Comparison of ENCODE assay signal across 19 cellular contexts in genomic region chrX:1455948-1456280, GRCh38. TPM values are rescaled to one million over a fixed set of nuclear protein-coding genes. Genes with fewer than 3 reads are reported as not detected.
A peak's percentile ranks its signal among the peaks of the same experiment; 100 is the strongest.
DNase-seq lines count a peak whose midpoint lies in the region; ATAC-seq, FAIRE-seq and TF ChIP-seq lines count a peak whose summit lies in the region.
"Had no signal": no experiment of that assay in that cellular context is flagged by ENCODE, and none has a peak within 500 bp of the region (broad histone marks: within the 10 kb centered on the region; RNA-seq: fewer than 3 reads in every experiment).

No MANE protein-coding gene starts in this region.

- no peaks in the 10 kb centered on the region for H4K20me1 ChIP-seq in Karpas-422 (ENCODE audit: insufficient read depth, low read depth, low read length)

- DNase-seq in activated CD4-positive, alpha-beta T cell treated with anti-CD3 and anti-CD28 coated beads, Interleukin-2, amount 10 ng/mL, durations not matched to agents 7 days and 5 days, result peak; percentile 5
- DNase-seq in activated CD4-positive, alpha-beta T cell treated with anti-CD3 and anti-CD28 coated beads, Interleukin-2, amount 50 U/mL, for 4 hours, result no peak
- no peak for DNase-seq in Karpas-422
- no peak for DNase-seq in activated T-helper 1 cell treated with anti-CD3 and anti-CD28 coated beads, Interleukin-12 subunit alpha, Interleukin-12 subunit beta, Interleukin-2, Interleukin-4 antibody, amounts not matched to agents 30 ng/mL and 10 ng/mL and 1 ng/mL, durations not matched to agents 14 hours and 24 hours and 36 hours (ENCODE audit: low spot score)
- no peak for DNase-seq in H54 (ENCODE audit: insufficient read length, low spot score)
- DNase-seq in putamen (ENCODE audit: low spot score), result no peak
- DNase-seq: DMS153; NCI-H1436 treated with DMSO at 0.1 percent for 48 hours; NCI-H774; psoas muscle; stimulated activated naive CD4-positive, alpha-beta T cell; transverse colon had no signal

- H3K79me2 ChIP-seq in Karpas-422 (ENCODE audit: low read length), result peaks cover 18% of the 10 kb centered on the region

- TF ChIP-seq POLR2A in H54 (IDR thresholded peaks at IDR 0.05; ENCODE audit: low read depth, low read length), result no peak

- peak overlapping the region; percentile 85 for H3K27ac ChIP-seq in Karpas-422 (ENCODE audit: low read length)
- H3K27ac ChIP-seq: ascending aorta, psoas muscle, SK-N-MC, transverse colon had no signal

- peaks cover 20% of the 10 kb centered on the region for H3K4me1 Mint-ChIP-seq in activated CD4-positive, alpha-beta T cell treated with anti-CD3 and anti-CD28 coated beads, Interleukin-2, amount 10 ng/mL, durations not matched to agents 7 days and 5 days
- H3K4me1 Mint-ChIP-seq in activated T-helper 1 cell treated with anti-CD3 and anti-CD28 coated beads, Interleukin-12 subunit alpha, Interleukin-12 subunit beta, Interleukin-2, Interleukin-4 antibody, amounts not matched to agents 30 ng/mL and 10 ng/mL and 1 ng/mL, durations not matched to agents 14 hours and 24 hours and 36 hours (ENCODE audit: low read depth), result peaks cover 13% of the 10 kb centered on the region
- H3K4me1 Mint-ChIP-seq in nephron, result no peaks in the 10 kb centered on the region

- H3K27ac Mint-ChIP-seq in activated CD4-positive, alpha-beta T cell treated with anti-CD3 and anti-CD28 coated beads, Interleukin-2, amount 10 ng/mL, durations not matched to agents 7 days and 5 days, result no peak overlapping the region
- no peak overlapping the region for H3K27ac Mint-ChIP-seq in activated T-helper 1 cell treated with anti-CD3 and anti-CD28 coated beads, Interleukin-12 subunit alpha, Interleukin-12 subunit beta, Interleukin-2, Interleukin-4 antibody, amounts not matched to agents 30 ng/mL and 10 ng/mL and 1 ng/mL, durations not matched to agents 14 hours and 24 hours and 36 hours
- H3K27ac Mint-ChIP-seq in nephron, result no peak overlapping the region
- H3K27ac Mint-ChIP-seq: activated CD4-positive, alpha-beta T cell treated with anti-CD3 and anti-CD28 coated beads, Interleukin-2, amount 10 ng/mL, durations not matched to agents 24 days and 14 days had no signal

- CTCF ChIA-PET in activated CD4-positive, alpha-beta T cell treated with anti-CD3 and anti-CD28 coated beads, Interleukin-2, amount 10 ng/mL, durations not matched to agents 7 days and 5 days (lab: Charles Lee), result no interaction called here

- H3K9ac ChIP-seq in Karpas-422 (ENCODE audit: low read length), result no peak overlapping the region

- no peak overlapping the region for H3K4me3 Mint-ChIP-seq in activated CD4-positive, alpha-beta T cell treated with anti-CD3 and anti-CD28 coated beads, Interleukin-2, amount 10 ng/mL, durations not matched to agents 7 days and 5 days
- H3K4me3 Mint-ChIP-seq in activated T-helper 1 cell treated with anti-CD3 and anti-CD28 coated beads, Interleukin-12 subunit alpha, Interleukin-12 subunit beta, Interleukin-2, Interleukin-4 antibody, amounts not matched to agents 30 ng/mL and 10 ng/mL and 1 ng/mL, durations not matched to agents 14 hours and 24 hours and 36 hours, result peak overlapping the region; percentile 46
- peak overlapping the region; percentile 61 to 77 (median 71) for H3K4me3 Mint-ChIP-seq in nephron

- TF ChIP-seq CTCF in nephron (IDR thresholded peaks at IDR 0.05; ENCODE audit: unreplicated experiment in 3 of 3), result no peak

- intact Hi-C loops in activated T-helper 1 cell treated with anti-CD3 and anti-CD28 coated beads, Interleukin-12 subunit alpha, Interleukin-12 subunit beta, Interleukin-2, Interleukin-4 antibody, amounts not matched to agents 30 ng/mL and 10 ng/mL and 1 ng/mL, durations not matched to agents 14 hours and 24 hours and 36 hours (cut with micrococcal nuclease), result no loop called here

- POLR2A ChIA-PET in activated CD4-positive, alpha-beta T cell treated with anti-CD3 and anti-CD28 coated beads, Interleukin-2, amount 10 ng/mL, durations not matched to agents 7 days and 5 days (lab: Charles Lee), result no interaction called here

- H3K9me2 ChIP-seq in Karpas-422 (replicated peaks; ENCODE audit: insufficient read depth, low read length), result no peaks in the 10 kb centered on the region

- H3K36me3 Mint-ChIP-seq in activated CD4-positive, alpha-beta T cell treated with anti-CD3 and anti-CD28 coated beads, Interleukin-2, amount 10 ng/mL, durations not matched to agents 7 days and 5 days (ENCODE audit: low read depth), result no peaks in the 10 kb centered on the region
- no peaks in the 10 kb centered on the region for H3K36me3 Mint-ChIP-seq in activated T-helper 1 cell treated with anti-CD3 and anti-CD28 coated beads, Interleukin-12 subunit alpha, Interleukin-12 subunit beta, Interleukin-2, Interleukin-4 antibody, amounts not matched to agents 30 ng/mL and 10 ng/mL and 1 ng/mL, durations not matched to agents 14 hours and 24 hours and 36 hours (ENCODE audit: low read depth)
- H3K36me3 Mint-ChIP-seq in nephron (ENCODE audit: low read depth), result no peaks in the 10 kb centered on the region

- no peak overlapping the region for H2AFZ ChIP-seq in Karpas-422 (ENCODE audit: low read length)

- H3K9me3 ChIP-seq in Karpas-422 (ENCODE audit: low read length), result no peaks in the 10 kb centered on the region
- H3K9me3 ChIP-seq: ascending aorta, psoas muscle, transverse colon had no signal

- no peaks in the 10 kb centered on the region for H3K27me3 Mint-ChIP-seq in activated CD4-positive, alpha-beta T cell treated with anti-CD3 and anti-CD28 coated beads, Interleukin-2, amount 10 ng/mL, durations not matched to agents 7 days and 5 days
- H3K27me3 Mint-ChIP-seq in activated T-helper 1 cell treated with anti-CD3 and anti-CD28 coated beads, Interleukin-12 subunit alpha, Interleukin-12 subunit beta, Interleukin-2, Interleukin-4 antibody, amounts not matched to agents 30 ng/mL and 10 ng/mL and 1 ng/mL, durations not matched to agents 14 hours and 24 hours and 36 hours (ENCODE audit: insufficient read depth), result no peaks in the 10 kb centered on the region
- peaks cover 3% of the 10 kb centered on the region for H3K27me3 Mint-ChIP-seq in nephron (ENCODE audit: low read depth)
- H3K27me3 Mint-ChIP-seq: activated CD4-positive, alpha-beta T cell treated with anti-CD3 and anti-CD28 coated beads, Interleukin-2, amount 10 ng/mL, durations not matched to agents 24 days and 14 days had no signal

- H3K4me3 ChIP-seq in Karpas-422 (ENCODE audit: low read length), result no peak overlapping the region
- H3K4me3 ChIP-seq: ascending aorta, psoas muscle, SK-N-MC, transverse colon had no signal

- no peak for ATAC-seq in GM21381 (IDR thresholded peaks at IDR 0.05; ENCODE audit: unreplicated experiment)
- ATAC-seq: Panc1, psoas muscle had no signal

- FAIRE-seq in H54 (lab: Jason Lieb, UNC), result no peak
- FAIRE-seq: kidney had no signal

- peaks cover 53% of the 10 kb centered on the region for H3K4me1 ChIP-seq in Karpas-422 (ENCODE audit: low read length)
- H3K4me1 ChIP-seq: psoas muscle had no signal

- H3K36me3 ChIP-seq in Karpas-422 (ENCODE audit: insufficient read depth, low read length), result no peaks in the 10 kb centered on the region
- H3K36me3 ChIP-seq: ascending aorta, transverse colon had no signal

- no peaks in the 10 kb centered on the region for H3K27me3 ChIP-seq in Karpas-422 (ENCODE audit: low read length)
- H3K27me3 ChIP-seq: ascending aorta, transverse colon had no signal

- H3K9me3 Mint-ChIP-seq in activated CD4-positive, alpha-beta T cell treated with anti-CD3 and anti-CD28 coated beads, Interleukin-2, amount 10 ng/mL, durations not matched to agents 7 days and 5 days, result no peaks in the 10 kb centered on the region
- no peaks in the 10 kb centered on the region for H3K9me3 Mint-ChIP-seq in activated T-helper 1 cell treated with anti-CD3 and anti-CD28 coated beads, Interleukin-12 subunit alpha, Interleukin-12 subunit beta, Interleukin-2, Interleukin-4 antibody, amounts not matched to agents 30 ng/mL and 10 ng/mL and 1 ng/mL, durations not matched to agents 14 hours and 24 hours and 36 hours
- no peaks in the 10 kb centered on the region for H3K9me3 Mint-ChIP-seq in nephron
- H3K9me3 Mint-ChIP-seq: activated CD4-positive, alpha-beta T cell treated with anti-CD3 and anti-CD28 coated beads, Interleukin-2, amount 10 ng/mL, durations not matched to agents 24 days and 14 days had no signal

- no peak overlapping the region for H3K4me2 ChIP-seq in Karpas-422 (ENCODE audit: low read depth, low read length, poor library complexity, severe bottlenecking)

RNA-seq across cellular contexts. Expression of gene ASMTL, which starts 3.2 kb away (rescaled TPM):
- total RNA-seq in activated CD4-positive, alpha-beta T cell treated with anti-CD3 and anti-CD28 coated beads, Interleukin-2, amount 10 ng/mL, durations not matched to agents 7 days and 5 days, result 10 to 100 TPM; 30.7 to 33.9 TPM
- total RNA-seq in Karpas-422 (2014; rRNA removed; shearing (Covaris generic); ENCODE audit: low replicate concordance), result 18.4 and 51.0 TPM in 2 replicates
- total RNA-seq in activated T-helper 1 cell treated with anti-CD3 and anti-CD28 coated beads, Interleukin-12 subunit alpha, Interleukin-12 subunit beta, Interleukin-2, Interleukin-4 antibody, amounts not matched to agents 30 ng/mL and 10 ng/mL and 1 ng/mL, durations not matched to agents 14 hours and 24 hours and 36 hours, result 45.4 and 48.0 TPM in 2 replicates
